ENCODE assay signal across 1 cellular context in the genomic region with DNA sequence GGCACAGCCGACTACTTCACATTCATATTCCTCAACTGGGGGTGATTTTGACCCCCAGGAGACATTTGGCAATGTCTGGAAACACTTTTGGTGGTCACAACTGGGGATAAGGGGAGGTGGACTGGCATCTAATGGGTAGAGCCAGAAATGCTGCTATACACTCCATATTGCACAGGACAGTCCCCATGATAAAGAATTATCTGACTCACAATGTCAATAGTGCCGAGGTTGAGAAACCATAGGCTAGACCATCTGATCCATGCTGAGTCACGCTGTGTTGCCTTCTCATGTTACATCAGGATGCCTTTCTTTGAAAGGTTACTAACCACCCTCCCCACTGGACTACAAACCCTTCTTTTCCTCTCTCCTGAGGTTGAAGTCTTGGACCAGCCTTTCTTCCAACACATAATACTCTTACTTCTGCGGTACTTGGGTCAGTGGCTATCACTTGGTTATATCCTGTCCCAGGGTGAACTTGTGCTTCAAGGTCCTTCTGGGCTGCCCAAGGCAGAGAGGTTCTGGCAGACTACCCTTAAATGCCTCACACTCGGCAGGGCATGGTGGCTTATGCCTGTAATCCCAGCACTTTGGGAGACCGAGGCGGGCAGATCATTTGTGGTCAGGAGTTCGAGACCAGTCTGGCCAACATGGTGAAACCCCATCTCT.
TF ChIP-seq lines count a peak whose summit lies in the region.

No MANE protein-coding gene starts in this region.

TF ChIP-seq in K562, 482 proteins besides CTCF, POLR2A, EP300 and RAD21 (continued from another document and continues in another):
- TF ChIP-seq ZBTB40 (IDR thresholded peaks at IDR 0.05) (no peak), ZBTB40 (CRISPR knock-in tag; IDR thresholded peaks at IDR 0.05) (no peak), SMAD3 (CRISPR knock-in tag; conservative IDR thresholded peaks at IDR 0.05) (no peak), ZNF77 (CRISPR knock-in tag; IDR thresholded peaks at IDR 0.05) (no peak), ZNF778 (CRISPR knock-in tag; IDR thresholded peaks at IDR 0.05) (no peak), CCAR2 (IDR thresholded peaks at IDR 0.05; ENCODE audit: low read depth, low read length) (no peak), HMGN3 (IDR thresholded peaks at IDR 0.05; ENCODE audit: borderline replicate concordance, extremely low read depth, insufficient read length, low read depth, low read length) (no peak), CBX2 (IDR thresholded peaks at IDR 0.05; ENCODE audit: insufficient read depth, low read length, poor library complexity, severe bottlenecking) (no peak), ZNF395 (CRISPR knock-in tag; IDR thresholded peaks at IDR 0.05) (peak; percentile 40; the same call in 1 of the 2 replicates), TFAM (CRISPR knock-in tag; conservative IDR thresholded peaks at IDR 0.05) (no peak), ZKSCAN3 (CRISPR knock-in tag; IDR thresholded peaks at IDR 0.05) (peak; percentile 74; the same call in 1 of the 2 replicates), FOXJ2 (tag; IDR thresholded peaks at IDR 0.05) (no peak; the same call in 1 of the 2 replicates), DMBX1 (CRISPR knock-in tag; IDR thresholded peaks at IDR 0.05; ENCODE audit: borderline replicate concordance) (0 out of 2 replicates have a peak, but pooled peaks have one; percentile 13), ZNF41 (CRISPR knock-in tag; conservative IDR thresholded peaks at IDR 0.05) (no peak), SNIP1 (IDR thresholded peaks at IDR 0.05; ENCODE audit: low read depth) (no peak), MCM2 (IDR thresholded peaks at IDR 0.05; ENCODE audit: low read depth) (no peak), HDAC3 (IDR thresholded peaks at IDR 0.05; ENCODE audit: borderline replicate concordance, partially characterized antibody) (peak; percentile 84), NR3C1 (CRISPR knock-in tag; IDR thresholded peaks at IDR 0.05) (no peak), AFF1 (IDR thresholded peaks at IDR 0.05; ENCODE audit: low read depth in 1 of 2, partially characterized antibody in 2 of 2) (peak in 1 of 2 experiments; percentile 61), EHMT2 (IDR thresholded peaks at IDR 0.05) (peak; percentile 80), SRSF9 (IDR thresholded peaks at IDR 0.05; ENCODE audit: borderline replicate concordance, low read depth, low read length) (no peak), ZFP30 (CRISPR knock-in tag; IDR thresholded peaks at IDR 0.05; ENCODE audit: borderline replicate concordance) (no peak), MCM5 (IDR thresholded peaks at IDR 0.05; ENCODE audit: low read depth) (no peak), CBFB (CRISPR knock-in tag; IDR thresholded peaks at IDR 0.05) (no peak), MTA3 (IDR thresholded peaks at IDR 0.05; ENCODE audit: borderline replicate concordance) (0 out of 2 replicates have a peak, but pooled peaks have one; percentile 62), ZFP36 (IDR thresholded peaks at IDR 0.05; ENCODE audit: low read depth, low read length, partially characterized antibody) (peak; percentile 20), MAFF (IDR thresholded peaks at IDR 0.05; ENCODE audit: low read length) (peak; percentile 97), ARID1B (IDR thresholded peaks at IDR 0.05) (peak; percentile 92), THRA (IDR thresholded peaks at IDR 0.05) (no peak)
- TF ChIP-seq, protein P1, sequence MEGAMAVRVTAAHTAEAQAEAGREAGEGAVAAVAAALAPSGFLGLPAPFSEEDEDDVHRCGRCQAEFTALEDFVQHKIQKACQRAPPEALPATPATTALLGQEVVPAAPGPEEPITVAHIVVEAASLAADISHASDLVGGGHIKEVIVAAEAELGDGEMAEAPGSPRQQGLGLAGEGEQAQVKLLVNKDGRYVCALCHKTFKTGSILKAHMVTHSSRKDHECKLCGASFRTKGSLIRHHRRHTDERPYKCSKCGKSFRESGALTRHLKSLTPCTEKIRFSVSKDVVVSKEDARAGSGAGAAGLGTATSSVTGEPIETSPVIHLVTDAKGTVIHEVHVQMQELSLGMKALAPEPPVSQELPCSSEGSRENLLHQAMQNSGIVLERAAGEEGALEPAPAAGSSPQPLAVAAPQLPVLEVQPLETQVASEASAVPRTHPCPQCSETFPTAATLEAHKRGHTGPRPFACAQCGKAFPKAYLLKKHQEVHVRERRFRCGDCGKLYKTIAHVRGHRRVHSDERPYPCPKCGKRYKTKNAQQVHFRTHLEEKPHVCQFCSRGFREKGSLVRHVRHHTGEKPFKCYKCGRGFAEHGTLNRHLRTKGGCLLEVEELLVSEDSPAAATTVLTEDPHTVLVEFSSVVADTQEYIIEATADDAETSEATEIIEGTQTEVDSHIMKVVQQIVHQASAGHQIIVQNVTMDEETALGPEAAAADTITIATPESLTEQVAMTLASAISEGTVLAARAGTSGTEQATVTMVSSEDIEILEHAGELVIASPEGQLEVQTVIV (CRISPR knock-in tag; IDR thresholded peaks at IDR 0.05; ENCODE audit: borderline replicate concordance): no peak
- TF ChIP-seq, protein P2, sequence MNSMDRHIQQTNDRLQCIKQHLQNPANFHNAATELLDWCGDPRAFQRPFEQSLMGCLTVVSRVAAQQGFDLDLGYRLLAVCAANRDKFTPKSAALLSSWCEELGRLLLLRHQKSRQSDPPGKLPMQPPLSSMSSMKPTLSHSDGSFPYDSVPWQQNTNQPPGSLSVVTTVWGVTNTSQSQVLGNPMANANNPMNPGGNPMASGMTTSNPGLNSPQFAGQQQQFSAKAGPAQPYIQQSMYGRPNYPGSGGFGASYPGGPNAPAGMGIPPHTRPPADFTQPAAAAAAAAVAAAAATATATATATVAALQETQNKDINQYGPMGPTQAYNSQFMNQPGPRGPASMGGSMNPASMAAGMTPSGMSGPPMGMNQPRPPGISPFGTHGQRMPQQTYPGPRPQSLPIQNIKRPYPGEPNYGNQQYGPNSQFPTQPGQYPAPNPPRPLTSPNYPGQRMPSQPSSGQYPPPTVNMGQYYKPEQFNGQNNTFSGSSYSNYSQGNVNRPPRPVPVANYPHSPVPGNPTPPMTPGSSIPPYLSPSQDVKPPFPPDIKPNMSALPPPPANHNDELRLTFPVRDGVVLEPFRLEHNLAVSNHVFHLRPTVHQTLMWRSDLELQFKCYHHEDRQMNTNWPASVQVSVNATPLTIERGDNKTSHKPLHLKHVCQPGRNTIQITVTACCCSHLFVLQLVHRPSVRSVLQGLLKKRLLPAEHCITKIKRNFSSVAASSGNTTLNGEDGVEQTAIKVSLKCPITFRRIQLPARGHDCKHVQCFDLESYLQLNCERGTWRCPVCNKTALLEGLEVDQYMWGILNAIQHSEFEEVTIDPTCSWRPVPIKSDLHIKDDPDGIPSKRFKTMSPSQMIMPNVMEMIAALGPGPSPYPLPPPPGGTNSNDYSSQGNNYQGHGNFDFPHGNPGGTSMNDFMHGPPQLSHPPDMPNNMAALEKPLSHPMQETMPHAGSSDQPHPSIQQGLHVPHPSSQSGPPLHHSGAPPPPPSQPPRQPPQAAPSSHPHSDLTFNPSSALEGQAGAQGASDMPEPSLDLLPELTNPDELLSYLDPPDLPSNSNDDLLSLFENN (IDR thresholded peaks at IDR 0.05; ENCODE audit: low read depth in 2 of 2, low read length in 2 of 2): 0 out of 4 replicates have a peak, but pooled peaks of 1 of the 2 experiments have one; percentile 44
- TF ChIP-seq, protein P3, sequence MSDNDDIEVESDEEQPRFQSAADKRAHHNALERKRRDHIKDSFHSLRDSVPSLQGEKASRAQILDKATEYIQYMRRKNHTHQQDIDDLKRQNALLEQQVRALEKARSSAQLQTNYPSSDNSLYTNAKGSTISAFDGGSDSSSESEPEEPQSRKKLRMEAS (CRISPR knock-in tag; IDR thresholded peaks at IDR 0.05): no peak
